28 cellular contexts compared by ENCODE assay signal in the genomic region with DNA sequence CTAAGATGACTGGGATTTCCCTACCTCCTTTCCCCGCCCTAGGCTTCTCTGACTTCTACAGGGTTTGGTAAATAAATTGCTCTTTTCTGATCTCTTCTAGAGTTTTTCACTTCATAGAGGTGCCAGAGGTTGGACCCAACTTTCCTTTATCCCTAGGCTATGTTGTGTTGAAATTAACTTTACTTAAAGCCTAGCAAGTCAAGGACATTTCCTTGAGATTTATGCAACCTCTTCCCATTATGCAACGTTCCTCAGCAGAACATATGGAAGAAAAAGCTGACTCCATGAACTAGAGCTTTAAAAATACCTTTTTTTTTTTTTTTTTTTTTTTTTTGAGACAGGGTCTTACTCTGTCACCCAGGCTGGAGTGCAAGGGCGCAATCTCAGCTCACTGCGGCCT.
"Had no signal": no experiment of that assay in that cellular context is flagged by ENCODE, and none has a peak within 500 bp of the region (broad histone marks: within the 10 kb centered on the region; RNA-seq: fewer than 3 reads in every experiment).

No MANE protein-coding gene starts in this region.

- H3K4me3 ChIP-seq: body of pancreas, breast epithelium had no signal

- DNase-seq: activated CD4-positive, alpha-beta memory T cell treated with anti-CD3 and anti-CD28 coated beads, Interleukin-2, amount 10 ng/mL, durations not matched to agents 7 days and 5 days; activated CD4-positive, alpha-beta T cell treated with anti-CD3 and anti-CD28 coated beads for 1 hour; activated CD4-positive, alpha-beta T cell treated with anti-CD3 and anti-CD28 coated beads for 36 hours; activated CD4-positive, alpha-beta T cell treated with anti-CD3 and anti-CD28 coated beads for 48 hours; activated CD4-positive, alpha-beta T cell treated with anti-CD3 and anti-CD28 coated beads, Interleukin-2, amount 10 ng/mL, durations not matched to agents 7 days and 5 days; activated CD4-positive, alpha-beta T cell treated with anti-CD3 and anti-CD28 coated beads, Interleukin-2, amount 50 U/mL, for 48 hours; activated CD4-positive, CD25-positive, alpha-beta regulatory T cell; activated CD8-positive, alpha-beta memory T cell treated with anti-CD3 and anti-CD28 coated beads for 24 hours; activated effector memory CD4-positive, alpha-beta T cell treated with Interleukin-2 at 50 U/mL for 16 hours; activated gamma-delta T cell; activated naive CD4-positive, alpha-beta T cell treated with anti-CD3 and anti-CD28 coated beads, Interleukin-2, amount 10 ng/mL, durations not matched to agents 7 days and 5 days; activated naive CD4-positive, alpha-beta T cell treated with Interleukin-2 at 50 U/mL for 16 hours; activated naive CD8-positive, alpha-beta T cell treated with anti-CD3 and anti-CD28 coated beads, Interleukin-2, amount 10 ng/mL, durations not matched to agents 7 days and 5 days; activated naive CD8-positive, alpha-beta T cell treated with anti-CD3 and anti-CD28 coated beads, Interleukin-2, amount 50 U/mL, for 24 hours; activated T-cell treated with anti-CD3 and anti-CD28 coated beads, Interleukin-2, amount 50 U/mL, for 24 hours; amniotic stem cell; aorta; body of pancreas; brain microvascular endothelial cell; central memory CD4-positive, alpha-beta T cell; T-helper 2 cell; T-helper 9 cell; WERI-Rb-1 had no signal

- ATAC-seq: activated CD4-positive, alpha-beta T cell treated with anti-CD3 and anti-CD28 coated beads for 36 hours; activated CD4-positive, CD25-positive, alpha-beta regulatory T cell treated with anti-CD3 and anti-CD28 coated beads, Interleukin-2, amount 50 U/mL, for 24 hours; activated CD8-positive, alpha-beta memory T cell treated with anti-CD3 and anti-CD28 coated beads, Interleukin-2, amount 10 ng/mL, durations not matched to agents 7 days and 5 days; activated CD8-positive, alpha-beta T cell treated with anti-CD3 and anti-CD28 coated beads, Interleukin-2, amount 10 ng/mL, durations not matched to agents 7 days and 5 days; activated naive CD8-positive, alpha-beta T cell treated with anti-CD3 and anti-CD28 coated beads, Interleukin-2, amount 50 U/mL, for 24 hours; body of pancreas; WTC11 had no signal
